ENCODE assay signal across 8 cellular contexts in genomic region chr20:41027872-41028358, GRCh38. TPM values are rescaled to one million over a fixed set of nuclear protein-coding genes. Genes with fewer than 3 reads are reported as not detected.
A peak's percentile ranks its signal among the peaks of the same experiment; 100 is the strongest.
DNase-seq lines count a peak whose midpoint lies in the region; ATAC-seq lines count a peak whose summit lies in the region.

No MANE protein-coding gene starts in this region.

- peaks cover 40% of the 10 kb centered on the region for H3K4me1 Mint-ChIP-seq in T-helper 2 cell treated with Interferon-gamma antibody and Interleukin-4, amounts not matched to agents 5 μg/mL and 100 μg/mL, for 36 hours (ENCODE audit: low read depth)
- peaks cover 34% of the 10 kb centered on the region for H3K4me1 Mint-ChIP-seq in activated T-helper 17 cell treated with anti-CD3 and anti-CD28 coated beads, Interleukin-2, amount 50 U/mL, for 72 hours
- H3K4me1 Mint-ChIP-seq in immature natural killer cell = peaks cover 40 to 50% of the 10 kb centered on the region in 2 donors

- no peak for ATAC-seq in activated T-helper 17 cell treated with anti-CD3 and anti-CD28 coated beads, Interleukin-2, amount 50 U/mL, for 72 hours (replicated peaks)

- peak overlapping the region; percentile 80 for H3K4me3 Mint-ChIP-seq in T-helper 2 cell treated with Interferon-gamma antibody and Interleukin-4, amounts not matched to agents 5 μg/mL and 100 μg/mL, for 36 hours
- H3K4me3 Mint-ChIP-seq in activated T-helper 17 cell treated with anti-CD3 and anti-CD28 coated beads, Interleukin-2, amount 50 U/mL, for 72 hours = peak overlapping the region; percentile 84
- H3K4me3 Mint-ChIP-seq in immature natural killer cell = peak overlapping the region; percentile 86 to 94 (median 89)

- no peaks in the 10 kb centered on the region for H3K9me3 ChIP-seq in subcutaneous abdominal adipose tissue (ENCODE audit: control insufficient read depth in 5 of 5, low read length in 5 of 5)

- peaks cover 0 to 3% (median 0%) of the 10 kb centered on the region in 5 donors for H3K36me3 ChIP-seq in subcutaneous abdominal adipose tissue (ENCODE audit: control insufficient read depth in 5 of 5, insufficient read depth in 5 of 5, low read length in 5 of 5)

- H3K27ac ChIP-seq in subcutaneous abdominal adipose tissue (ENCODE audit: low read depth, low read length) = peak overlapping the region; percentile 23

- H3K9ac ChIP-seq in subcutaneous abdominal adipose tissue (ENCODE audit: low read length in 5 of 5) = peak overlapping the region in 4 of 5 donors; percentile 57 to 85 (median 80)

- H3K27me3 Mint-ChIP-seq in T-helper 2 cell treated with Interferon-gamma antibody and Interleukin-4, amounts not matched to agents 5 μg/mL and 100 μg/mL, for 36 hours (ENCODE audit: low read depth) = no peaks in the 10 kb centered on the region
- no peaks in the 10 kb centered on the region for H3K27me3 Mint-ChIP-seq in activated T-helper 17 cell treated with anti-CD3 and anti-CD28 coated beads, Interleukin-2, amount 50 U/mL, for 72 hours
- H3K27me3 Mint-ChIP-seq in immature natural killer cell (ENCODE audit: low read depth in 3 of 3) = peaks cover 8 to 11% (median 9%) of the 10 kb centered on the region in 3 donors

- H3K27ac Mint-ChIP-seq in T-helper 2 cell treated with Interferon-gamma antibody and Interleukin-4, amounts not matched to agents 5 μg/mL and 100 μg/mL, for 36 hours = peak overlapping the region; percentile 86
- H3K27ac Mint-ChIP-seq in activated T-helper 17 cell treated with anti-CD3 and anti-CD28 coated beads, Interleukin-2, amount 50 U/mL, for 72 hours = peak overlapping the region; percentile 40
- H3K27ac Mint-ChIP-seq in immature natural killer cell = peak overlapping the region; percentile 49 to 90 (median 78)

- no peaks in the 10 kb centered on the region for H3K27me3 ChIP-seq in subcutaneous abdominal adipose tissue (ENCODE audit: control insufficient read depth in 5 of 5, insufficient read depth in 4 of 5, low read length in 5 of 5)

- H3K36me3 Mint-ChIP-seq in T-helper 2 cell treated with Interferon-gamma antibody and Interleukin-4, amounts not matched to agents 5 μg/mL and 100 μg/mL, for 36 hours (ENCODE audit: low read depth) = peaks cover 30% of the 10 kb centered on the region
- peaks cover 37% of the 10 kb centered on the region for H3K36me3 Mint-ChIP-seq in activated T-helper 17 cell treated with anti-CD3 and anti-CD28 coated beads, Interleukin-2, amount 50 U/mL, for 72 hours (ENCODE audit: low read depth)
- H3K36me3 Mint-ChIP-seq in immature natural killer cell = no peaks in the 10 kb centered on the region

- H3K9me3 Mint-ChIP-seq in T-helper 2 cell treated with Interferon-gamma antibody and Interleukin-4, amounts not matched to agents 5 μg/mL and 100 μg/mL, for 36 hours = no peaks in the 10 kb centered on the region
- no peaks in the 10 kb centered on the region for H3K9me3 Mint-ChIP-seq in activated T-helper 17 cell treated with anti-CD3 and anti-CD28 coated beads, Interleukin-2, amount 50 U/mL, for 72 hours
- H3K9me3 Mint-ChIP-seq in immature natural killer cell = no peaks in the 10 kb centered on the region

- H3K4me3 ChIP-seq in subcutaneous abdominal adipose tissue (ENCODE audit: low read depth in 1 of 5, low read length in 5 of 5) = peak overlapping the region; percentile 10 to 97 (median 44)

- H3K4me1 ChIP-seq in subcutaneous abdominal adipose tissue (ENCODE audit: control insufficient read depth in 5 of 5, insufficient read depth in 5 of 5, low read length in 5 of 5) = peaks cover 2 to 40% (median 37%) of the 10 kb centered on the region in 5 donors

- no peak for DNase-seq in T-helper 2 cell treated with Interferon-gamma antibody and Interleukin-4, amounts not matched to agents 5 μg/mL and 100 μg/mL, for 36 hours (ENCODE audit: low spot score)
- DNase-seq in T-helper 2 cell = no peak
- DNase-seq in immature natural killer cell = no peak
- DNase-seq in NK-92 treated with Interleukin-12 subunit alpha and Interleukin-12 subunit beta, amount 100 ng/mL, for 24 hours (lab: John Stamatoyannopoulos, UW) = no peak
- no peak for DNase-seq in NOMO-1 (lab: John Stamatoyannopoulos, UW; ENCODE audit: unreplicated experiment in 2 of 2)
- DNase-seq in amniotic stem cell (lab: John Stamatoyannopoulos, UW) = no peak

RNA-seq across cellular contexts. Expression of gene TOP1, which starts 0.7 kb away (rescaled TPM):
- 10 to 100 TPM; 62.4 to 82.8 TPM for total RNA-seq in activated T-helper 17 cell treated with anti-CD3 and anti-CD28 coated beads, Interleukin-2, amount 50 U/mL, for 72 hours
- 10 to 100 TPM in 1 of 3 donors, 1 to 10 TPM in 2; 5.0 to 16.0 (median 5.3) TPM for polyA plus RNA-seq in immature natural killer cell
